In the genomic region with DNA sequence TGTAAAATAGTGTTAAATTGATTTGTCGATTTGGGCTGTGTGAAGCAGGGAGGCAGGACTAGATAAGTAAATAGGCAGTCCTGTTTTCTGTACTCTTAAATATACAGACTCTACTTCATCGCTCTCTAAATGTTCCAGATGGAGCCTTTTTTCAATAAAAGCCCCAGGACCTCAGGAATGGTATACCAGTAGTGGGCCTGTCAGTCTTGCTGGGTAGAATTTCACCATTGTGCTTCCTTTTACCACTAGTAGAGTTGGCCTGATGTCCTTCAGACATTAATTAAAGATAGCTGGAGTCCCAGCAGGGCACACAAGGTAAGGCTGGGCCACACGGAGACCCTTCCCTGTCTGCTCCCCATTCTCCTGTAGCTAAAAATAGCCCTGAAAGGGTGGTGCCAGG, we compare ENCODE assay signal across 10 cellular contexts. TPM values are rescaled to one million over a fixed set of nuclear protein-coding genes. Genes with fewer than 3 reads are reported as not detected.
DNase-seq lines count a peak whose midpoint lies in the region; ATAC-seq and TF ChIP-seq lines count a peak whose summit lies in the region.
"Had no signal": no experiment of that assay in that cellular context is flagged by ENCODE, and none has a peak within 500 bp of the region (broad histone marks: within the 10 kb centered on the region; RNA-seq: fewer than 3 reads in every experiment).

No MANE protein-coding gene starts in this region.

- no peak overlapping the region for H2AK5ac ChIP-seq in mesendoderm (ENCODE audit: low read length)
- no peak overlapping the region for H2AK5ac ChIP-seq in neuronal stem cell (ENCODE audit: low read depth, low read length)

- no peak overlapping the region for H4K91ac ChIP-seq in neuronal stem cell (ENCODE audit: low read depth, low read length, poor library complexity)

- H2BK120ac ChIP-seq in mesendoderm (ENCODE audit: low read depth, low read length) (no peak overlapping the region), neuronal stem cell (ENCODE audit: low read depth, low read length) (no peak overlapping the region)

- H2BK5ac ChIP-seq in mesendoderm (ENCODE audit: low read length), result no peak overlapping the region
- H2BK5ac ChIP-seq in neuronal stem cell (ENCODE audit: low read length), result no peak overlapping the region

- ATAC-seq in thoracic aorta (ENCODE audit: insufficient number of reproducible peaks, low FRiP score, low read depth), result no peak
- ATAC-seq: activated naive CD8-positive, alpha-beta T cell treated with anti-CD3 and anti-CD28 coated beads, Interleukin-2, amount 50 U/mL, for 24 hours had no signal

- no peak overlapping the region for H4K8ac ChIP-seq in mesendoderm (ENCODE audit: low read depth, low read length)
- no peak overlapping the region for H4K8ac ChIP-seq in neuronal stem cell (ENCODE audit: low read depth, low read length)

- H2BK15ac ChIP-seq in mesendoderm (replicated peaks; ENCODE audit: low read depth) (no peak overlapping the region), neuronal stem cell (ENCODE audit: low read length) (no peak overlapping the region)

- H3K9me3 ChIP-seq in ascending aorta, result no peaks in the 10 kb centered on the region
- H3K9me3 ChIP-seq in thoracic aorta, result no peaks in the 10 kb centered on the region
- H3K9me3 ChIP-seq in neuronal stem cell (replicated peaks in 1 of 2; ENCODE audit: control insufficient read depth in 2 of 2, insufficient read depth in 1 of 2, low read depth in 1 of 2, low read length in 2 of 2), result peaks cover 6 to 10% of the 10 kb centered on the region in 2 donors

- no peaks in the 10 kb centered on the region for H3K27me3 ChIP-seq in HL-60 (ENCODE audit: insufficient read depth, poor library complexity, severe bottlenecking)
- no peaks in the 10 kb centered on the region for H3K27me3 ChIP-seq in ascending aorta
- no peaks in the 10 kb centered on the region for H3K27me3 ChIP-seq in mesendoderm (ENCODE audit: insufficient read depth, low read length, poor library complexity)
- H3K27me3 ChIP-seq in thoracic aorta (replicated peaks; ENCODE audit: insufficient read depth), result no peaks in the 10 kb centered on the region
- H3K27me3 ChIP-seq in neuronal stem cell (ENCODE audit: control insufficient read depth in 3 of 3, insufficient read depth in 3 of 3, low read depth in 1 of 3, low read length in 3 of 3), result peaks cover 0 to 3% (median 0%) of the 10 kb centered on the region in 3 experiments

- H3K18ac ChIP-seq in mesendoderm (ENCODE audit: low read length) (no peak overlapping the region), neuronal stem cell (ENCODE audit: low read length) (no peak overlapping the region)

- H3K79me1 ChIP-seq in mesendoderm (ENCODE audit: low read length) (peaks cover 12% of the 10 kb centered on the region), neuronal stem cell (ENCODE audit: low read depth, low read length) (peaks cover 6% of the 10 kb centered on the region)

- TF ChIP-seq CTCF in HL-60 (IDR thresholded peaks at IDR 0.05; ENCODE audit: insufficient read depth, low read length) (no peak), ascending aorta (IDR thresholded peaks at IDR 0.05) (no peak), thoracic aorta (IDR thresholded peaks at IDR 0.05) (no peak)

- H3K4me3 ChIP-seq in HL-60 (replicated peaks; ENCODE audit: insufficient read depth, low read length) (peak overlapping the region; percentile 23), ascending aorta (peak overlapping the region; percentile 93 to 96), mesendoderm (ENCODE audit: low read length) (no peak overlapping the region), thoracic aorta (peak overlapping the region; percentile 91), neuronal stem cell (ENCODE audit: low read length in 2 of 2) (no peak overlapping the region)

- H3K23ac ChIP-seq in mesendoderm (ENCODE audit: low read length) (no peak overlapping the region), neuronal stem cell (ENCODE audit: low read depth, low read length, poor library complexity) (no peak overlapping the region)

- DNase-seq in HL-60 (ENCODE audit: low read depth in 1 of 2, low spot score in 1 of 2) (no peak), ascending aorta (ENCODE audit: low spot score in 2 of 2) (no peak), mesendoderm (no peak), thoracic aorta (ENCODE audit: low spot score) (no peak), NCI-H1930 (lab: John Stamatoyannopoulos, UW) (no peak), NCI-H1436 treated with DMSO at 0.1 percent for 48 hours (lab: John Stamatoyannopoulos, UW) (no peak), neuronal stem cell (ENCODE audit: low spot score) (no peak)
- DNase-seq: activated naive CD8-positive, alpha-beta T cell treated with anti-CD3 and anti-CD28 coated beads, Interleukin-2, amount 50 U/mL, for 24 hours; kidney glomerular epithelial cell; NCI-H146 had no signal

- H2AFZ ChIP-seq in neuronal stem cell (ENCODE audit: low read length), result no peak overlapping the region

- no peak overlapping the region for H2BK12ac ChIP-seq in neuronal stem cell (ENCODE audit: low read length)

- peaks cover 2 to 44% of the 10 kb centered on the region in 2 donors for H3K4me1 ChIP-seq in ascending aorta
- H3K4me1 ChIP-seq in mesendoderm (ENCODE audit: control insufficient read depth, low read depth, low read length), result peaks cover 15% of the 10 kb centered on the region
- peaks cover 28 to 64% of the 10 kb centered on the region in 2 donors for H3K4me1 ChIP-seq in thoracic aorta (ENCODE audit: control insufficient read depth in 1 of 2, low read depth in 2 of 2)
- H3K4me1 ChIP-seq in neuronal stem cell (ENCODE audit: control insufficient read depth in 2 of 2, insufficient read depth in 1 of 2, low read depth in 1 of 2, low read length in 2 of 2), result peaks cover 6 to 22% of the 10 kb centered on the region in 2 donors

- no CpG with 5 or more reads among the region's 3 CpGs for WGBS in mesendoderm (ENCODE audit: extremely low coverage, insufficient coverage, low lambda C conversion rate)
- WGBS in neuronal stem cell (ENCODE audit: extremely low coverage in 2 of 2, insufficient read length in 2 of 2, insufficient replicate concordance in 1 of 2), 2 donors, result no CpG with 5 or more reads among the region's 3 CpGs

- H3K36me3 ChIP-seq in ascending aorta (peaks cover 0 to 22% of the 10 kb centered on the region in 2 donors), mesendoderm (ENCODE audit: control insufficient read depth, insufficient read depth, low read length) (no peaks in the 10 kb centered on the region), thoracic aorta (no peaks in the 10 kb centered on the region), neuronal stem cell (replicated peaks in 1 of 2; ENCODE audit: control insufficient read depth in 2 of 2, insufficient read depth in 2 of 2, low read length in 2 of 2) (peaks cover 2 to 37% of the 10 kb centered on the region in 2 donors)

- H3K4me2 ChIP-seq in mesendoderm (ENCODE audit: low read length) (no peak overlapping the region), neuronal stem cell (ENCODE audit: insufficient read depth, low read length, poor library complexity, severe bottlenecking) (no peak overlapping the region)

- no peak overlapping the region for H4K5ac ChIP-seq in mesendoderm (ENCODE audit: low read length)

- peak overlapping the region; percentile 44 for H3K56ac ChIP-seq in mesendoderm (ENCODE audit: low read length)

- H3K4ac ChIP-seq in mesendoderm (ENCODE audit: low read depth, low read length) (no peak overlapping the region), neuronal stem cell (ENCODE audit: low read length) (no peak overlapping the region)

- intact Hi-C loops in ascending aorta (cut with DNase I), result loop anchor here (5.0 kb wide), 2 partner anchors 59 to 109 kb away; no protein-coding TSS in a partner anchor

- no peak overlapping the region for H3K14ac ChIP-seq in neuronal stem cell (ENCODE audit: low read length)

- H3K9ac ChIP-seq in mesendoderm (ENCODE audit: low read length) (no peak overlapping the region), neuronal stem cell (ENCODE audit: low read depth, low read length, poor library complexity) (no peak overlapping the region)

- H3K27ac ChIP-seq in HL-60 (replicated peaks), result peak overlapping the region; percentile 59
- H3K27ac ChIP-seq in ascending aorta, result peak overlapping the region; percentile 95 to 97
- no peak overlapping the region for H3K27ac ChIP-seq in mesendoderm (ENCODE audit: low read depth, low read length)
- peak overlapping the region; percentile 94 to 95 for H3K27ac ChIP-seq in thoracic aorta
- H3K27ac ChIP-seq in neuronal stem cell (replicated peaks; ENCODE audit: low read length), result no peak overlapping the region

- peaks cover 94% of the 10 kb centered on the region for H3K79me2 ChIP-seq in mesendoderm (ENCODE audit: control insufficient read depth, insufficient read depth, low read length)

RNA-seq across cellular contexts. Expression of a gene that starts 6.0 kb away (rescaled TPM):
- 200 TPM for total RNA-seq in ascending aorta
- 20.7 TPM for polyA plus RNA-seq in mesendoderm (2013, experiment 1 of 2)
- polyA plus RNA-seq in mesendoderm (2013, experiment 2 of 2), result 20.4 TPM
- total RNA-seq in thoracic aorta, result 100 to 1,000 TPM; 174 to 269 TPM
- polyA plus RNA-seq in neuronal stem cell (2013, experiment 1 of 2), result 9.7 TPM
- polyA plus RNA-seq in neuronal stem cell (2013, experiment 2 of 2), result 10.2 TPM

Comparison
In these comparisons a context has a peak if more than half of its experiments do, and no peak if none do; other contexts are left out.
1. H3K27ac ChIP-seq: peak in HL-60 (single experiment), ascending aorta (2 of 2) and thoracic aorta (2 of 2); none in mesendoderm (single experiment) and neuronal stem cell (single experiment).
2. H3K4me3 ChIP-seq: peak in HL-60 (single experiment), ascending aorta (2 of 2) and thoracic aorta (single experiment); none in mesendoderm (single experiment) and neuronal stem cell (0 of 2).